ENCODE assay signal across 10 cellular contexts in genomic region chr11:94948070-94948617, GRCh38. TPM values are rescaled to one million over a fixed set of nuclear protein-coding genes. Genes with fewer than 3 reads are reported as not detected.
DNase-seq lines count a peak whose midpoint lies in the region; ATAC-seq, FAIRE-seq and TF ChIP-seq lines count a peak whose summit lies in the region.
"Had no signal": no experiment of that assay in that cellular context is flagged by ENCODE, and none has a peak within 500 bp of the region (broad histone marks: within the 10 kb centered on the region; RNA-seq: fewer than 3 reads in every experiment).

No MANE protein-coding gene starts in this region.

- no peaks in the 10 kb centered on the region for H3K27me3 ChIP-seq in endothelial cell of umbilical vein (ENCODE audit: control insufficient read depth in 2 of 2, insufficient read depth in 2 of 2, low read length in 2 of 2)
- H3K27me3 ChIP-seq in smooth muscle cell (ENCODE audit: low read depth), result no peaks in the 10 kb centered on the region

- BruUV-seq in endothelial cell of umbilical vein (replicated peaks; lab: Mats Ljungman, UMichigan), result no TSS peak

- TF ChIP-seq CTCF in endothelial cell of umbilical vein (IDR thresholded peaks at IDR 0.05; ENCODE audit: extremely low read depth in 1 of 2, insufficient read depth in 1 of 2, low read depth in 1 of 2, low read length in 2 of 2) (no peak), smooth muscle cell (IDR thresholded peaks at IDR 0.05; ENCODE audit: borderline replicate concordance, insufficient read depth, poor library complexity, severe bottlenecking) (no peak), RWPE1 (conservative IDR thresholded peaks at IDR 0.05; ENCODE audit: low read depth) (no peak)

- no peak overlapping the region for H2AFZ ChIP-seq in endothelial cell of umbilical vein (ENCODE audit: low read depth, low read length)
- peak overlapping the region; percentile 71 for H2AFZ ChIP-seq in smooth muscle cell (ENCODE audit: low read depth)

- H3F3A ChIP-seq in smooth muscle cell (ENCODE audit: low read depth), result peaks cover 10% of the 10 kb centered on the region

- 56% methylated on average over 4 of the region's 4 CpGs for WGBS in smooth muscle cell (ENCODE audit: low lambda C conversion rate)

- H3K9ac ChIP-seq in endothelial cell of umbilical vein (replicated peaks; ENCODE audit: extremely low read depth, insufficient read depth, low read length) (no peak overlapping the region), smooth muscle cell (ENCODE audit: low read depth) (no peak overlapping the region)

- H3K9me3 ChIP-seq in endothelial cell of umbilical vein (replicated peaks; ENCODE audit: control insufficient read depth, insufficient read depth, low read length), result no peaks in the 10 kb centered on the region
- H3K9me3 ChIP-seq in smooth muscle cell (replicated peaks; ENCODE audit: low read depth), result no peaks in the 10 kb centered on the region

- DNase-seq in GM04503 (ENCODE audit: low read depth) (peak; percentile 65), NOMO-1 treated with dmso at 0.1 percent for 144 hours (lab: John Stamatoyannopoulos, UW; ENCODE audit: unreplicated experiment) (peak; percentile 24), endothelial cell of umbilical vein (ENCODE audit: low read depth, low spot score) (no peak), smooth muscle cell (lab: John Stamatoyannopoulos, UW; ENCODE audit: unreplicated experiment) (no peak), RWPE1 (ENCODE audit: low spot score) (no peak)
- no peak for DNase-seq in activated CD4-positive, CD25-positive, alpha-beta regulatory T cell treated with anti-CD3 and anti-CD28 coated beads, Interleukin-2, amount 50 U/mL, for 72 hours
- DNase-seq: NCI-H1048, NCI-H82, spleen had no signal

- H4K20me1 ChIP-seq in endothelial cell of umbilical vein (replicated peaks; ENCODE audit: control insufficient read depth, extremely low read depth, insufficient read depth, low read length) (no peaks in the 10 kb centered on the region), smooth muscle cell (ENCODE audit: low read depth) (no peaks in the 10 kb centered on the region)

- H3K4me3 ChIP-seq in endothelial cell of umbilical vein (replicated peaks in 1 of 3; ENCODE audit: insufficient read depth in 1 of 3, low read depth in 1 of 3, low read length in 3 of 3) (no peak overlapping the region), smooth muscle cell (no peak overlapping the region)
- H3K4me3 ChIP-seq: spleen had no signal

- H3K9me1 ChIP-seq in endothelial cell of umbilical vein (replicated peaks; ENCODE audit: control insufficient read depth, extremely low read depth, insufficient read depth, low read length), result no peaks in the 10 kb centered on the region

- H3K27ac ChIP-seq in endothelial cell of umbilical vein (ENCODE audit: insufficient read depth, low read depth, low read length), result no peak overlapping the region
- H3K27ac ChIP-seq in smooth muscle cell (ENCODE audit: low read depth), result peak overlapping the region; percentile 75
- no peak overlapping the region for H3K27ac ChIP-seq in RWPE1

- intact Hi-C loops in endothelial cell of umbilical vein (cut with micrococcal nuclease), result no loop called here

- peak; percentile 48 for FAIRE-seq in endothelial cell of umbilical vein (lab: Jason Lieb, UNC)

- CTCF ChIA-PET in endothelial cell of umbilical vein (lab: Charles Lee), result interaction anchor here (0.7 to 1.3 kb wide), 2 partner anchors 20 to 294 kb away, joined by 3 to 6 read pairs; no protein-coding TSS in a partner anchor
- CTCF ChIA-PET in RWPE1 (lab: Yijun Ruan, JAX), result interaction anchor here (0.7 kb wide), 2 partner anchors 47 to 768 kb away, joined by 3 to 4 read pairs; no protein-coding TSS in a partner anchor

- no peak for TF ChIP-seq POLR2A in endothelial cell of umbilical vein (IDR thresholded peaks at IDR 0.05; ENCODE audit: low read depth, low read length)

- POLR2A ChIA-PET in endothelial cell of umbilical vein (lab: Charles Lee) (no interaction called here), RWPE1 (lab: Yijun Ruan, JAX; ENCODE audit: low non-redundant PET) (no interaction called here)

- no peaks in the 10 kb centered on the region for H3K36me3 ChIP-seq in endothelial cell of umbilical vein (ENCODE audit: control insufficient read depth in 2 of 2, extremely low read depth in 1 of 2, insufficient read depth in 2 of 2, low read length in 2 of 2)
- no peaks in the 10 kb centered on the region for H3K36me3 ChIP-seq in smooth muscle cell (ENCODE audit: low read depth)
- H3K36me3 ChIP-seq: spleen had no signal

- H3K4me1 ChIP-seq in endothelial cell of umbilical vein (ENCODE audit: control insufficient read depth, extremely low read depth, insufficient read depth, low read length), result no peaks in the 10 kb centered on the region
- H3K4me1 ChIP-seq in smooth muscle cell (ENCODE audit: low read depth), result no peaks in the 10 kb centered on the region
- H3K4me1 ChIP-seq: spleen had no signal

- ATAC-seq in HG03460 (IDR thresholded peaks at IDR 0.05; ENCODE audit: unreplicated experiment), result no peak

- dilution Hi-C loops in endothelial cell of umbilical vein (cut with MboI; ENCODE audit: extremely low pct_ligation_motif_present, low sequenced_read_pairs), result no loop called here

- no peak overlapping the region for H3K4me2 ChIP-seq in endothelial cell of umbilical vein (ENCODE audit: insufficient read depth, low read length)
- peak overlapping the region; percentile 78 for H3K4me2 ChIP-seq in smooth muscle cell

- H3K79me2 ChIP-seq in endothelial cell of umbilical vein (ENCODE audit: control insufficient read depth, insufficient read depth, low read length) (no peaks in the 10 kb centered on the region), smooth muscle cell (ENCODE audit: low read depth) (no peaks in the 10 kb centered on the region)

TF ChIP-seq in endothelial cell of umbilical vein, 7 proteins besides CTCF, POLR2A, EP300 and RAD21:
- no peak for TF ChIP-seq EZH2 (IDR thresholded peaks at IDR 0.05; ENCODE audit: borderline replicate concordance, low read depth, low read length, severe bottlenecking)
- no peak for TF ChIP-seq JUN (IDR thresholded peaks at IDR 0.05; ENCODE audit: borderline replicate concordance, insufficient read depth, insufficient read length, low read depth)
- no peak for TF ChIP-seq GATA2 (IDR thresholded peaks at IDR 0.05; ENCODE audit: insufficient read depth, insufficient read length, low read depth, low read length)
- no peak for TF ChIP-seq FOS (IDR thresholded peaks at IDR 0.05; ENCODE audit: borderline replicate concordance, insufficient read depth, low read length)
- TF ChIP-seq MYC (IDR thresholded peaks at IDR 0.05; ENCODE audit: low read depth, low read length), result no peak
- no peak for TF ChIP-seq POLR2AphosphoS5 (IDR thresholded peaks at IDR 0.05; ENCODE audit: insufficient read depth, low read depth, low read length)
- TF ChIP-seq MAX (IDR thresholded peaks at IDR 0.05; ENCODE audit: insufficient read depth, insufficient read length), result no peak

RNA-seq across cellular contexts. Expression of gene CWC15, which starts 25.2 kb away (rescaled TPM):
- total RNA-seq in endothelial cell of umbilical vein (72.0 and 75.6 TPM in 2 replicates), smooth muscle cell (64.1 and 80.7 TPM in 2 replicates)
- polyA plus RNA-seq in endothelial cell of umbilical vein (11.1 and 16.9 TPM in 2 replicates), smooth muscle cell (70.0 and 70.2 TPM in 2 replicates)
- 28.4 and 29.6 TPM in 2 replicates for polyA plus RNA-seq in endothelial cell of umbilical vein (2011; cell fraction: cytosol; rRNA removed)
- polyA plus RNA-seq in endothelial cell of umbilical vein (2011; cell fraction: nucleus; rRNA removed), result 46.2 and 77.7 TPM in 2 replicates
- 62.2 and 75.5 TPM in 2 replicates for polyA plus RNA-seq in endothelial cell of umbilical vein (2012)
- polyA minus RNA-seq in endothelial cell of umbilical vein, result 12.8 and 15.4 TPM in 2 replicates
- 17.6 TPM for polyA minus RNA-seq in endothelial cell of umbilical vein (2011; cell fraction: cytosol; rRNA and poly(A)+ RNA removed)
- 30.0 and 37.7 TPM in 2 replicates for polyA minus RNA-seq in endothelial cell of umbilical vein (2011; cell fraction: nucleus; rRNA and poly(A)+ RNA removed)

RNA-seq across cellular contexts. Expression of gene KDM4D, which starts 25.4 kb away (rescaled TPM):
- total RNA-seq in endothelial cell of umbilical vein (1.0 and 1.3 TPM in 2 replicates), smooth muscle cell (0.63 and 0.94 TPM in 2 replicates)
- polyA plus RNA-seq in endothelial cell of umbilical vein (1.3 and 1.4 TPM in 2 replicates), smooth muscle cell (0.54 and 1.4 TPM in 2 replicates)
- 0.90 and 1.1 TPM in 2 replicates for polyA plus RNA-seq in endothelial cell of umbilical vein (2011; cell fraction: cytosol; rRNA removed)
- 0.63 and 0.74 TPM in 2 replicates for polyA plus RNA-seq in endothelial cell of umbilical vein (2011; cell fraction: nucleus; rRNA removed)
- polyA plus RNA-seq in endothelial cell of umbilical vein (2012), result 0.64 and 0.96 TPM in 2 replicates
- 1.1 and 1.2 TPM in 2 replicates for polyA minus RNA-seq in endothelial cell of umbilical vein
- 0.82 TPM for polyA minus RNA-seq in endothelial cell of umbilical vein (2011; cell fraction: cytosol; rRNA and poly(A)+ RNA removed)
- 0.63 and 1.3 TPM in 2 replicates for polyA minus RNA-seq in endothelial cell of umbilical vein (2011; cell fraction: nucleus; rRNA and poly(A)+ RNA removed)

Comparison
In these comparisons a context has a peak if more than half of its experiments do, and no peak if none do; other contexts are left out.
1. DNase-seq: peak in GM04503 (single experiment) and NOMO-1 treated with dmso at 0.1 percent for 144 hours (single experiment); none in endothelial cell of umbilical vein (single experiment), smooth muscle cell (single experiment), activated CD4-positive, CD25-positive, alpha-beta regulatory T cell treated with anti-CD3 and anti-CD28 coated beads, Interleukin-2, amount 50 U/mL, for 72 hours (single experiment) and RWPE1 (single experiment).